In the genomic region with DNA sequence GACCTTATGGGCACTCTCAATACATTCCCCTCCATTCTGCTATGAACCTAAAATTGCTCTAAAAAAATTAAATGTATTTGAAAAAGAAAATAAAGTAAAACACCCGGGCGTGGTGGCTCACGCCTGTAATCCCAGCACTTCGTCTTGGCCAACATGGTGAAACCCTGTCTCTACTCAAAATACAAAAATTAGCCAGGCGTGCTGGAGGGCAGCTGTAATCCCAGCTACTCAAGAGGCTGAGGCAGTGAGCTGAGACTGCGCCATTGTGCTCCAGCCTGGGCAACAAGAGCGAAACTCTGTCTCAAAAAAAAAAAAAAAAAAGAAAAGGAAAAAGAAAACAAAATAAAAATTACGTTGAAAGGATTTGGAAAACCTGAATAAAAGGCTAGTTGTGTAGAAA, we compare ENCODE assay signal across 22 cellular contexts.
"Had no signal": no experiment of that assay in that cellular context is flagged by ENCODE, and none has a peak within 500 bp of the region (broad histone marks: within the 10 kb centered on the region; RNA-seq: fewer than 3 reads in every experiment).

No MANE protein-coding gene starts in this region.

- H3K4me3 ChIP-seq: coronary artery, esophagus squamous epithelium, heart right ventricle, lower lobe of right lung, psoas muscle, sigmoid colon, stomach, tibial artery had no signal

- H3K4me1 ChIP-seq: sigmoid colon had no signal

- DNase-seq: dermis blood vessel endothelial cell; effector memory CD4-positive, alpha-beta T cell; esophagus squamous epithelium; foreskin melanocyte; glutamatergic neuron; heart right ventricle; hippocampal formation; left cardiac atrium; left ventricle myocardium superior; lower lobe of right lung; naive thymus-derived CD8-positive, alpha-beta T cell; nephron progenitor cell; psoas muscle; right cardiac atrium; sigmoid colon; stimulated activated CD4-positive, alpha-beta T cell treated with anti-CD3 and anti-CD28 coated beads, Interleukin-2, amount 100 ng/mL, for 24 hours; stimulated activated CD4-positive, alpha-beta T cell treated with anti-CD3 and anti-CD28 coated beads, Interleukin-4, amount 100 ng/mL, for 24 hours; stimulated activated naive CD4-positive, alpha-beta T cell treated with Interleukin-2 at 50 U/mL for 16 hours; stomach had no signal

- H3K27me3 ChIP-seq: esophagus squamous epithelium, heart right ventricle, sigmoid colon, stomach, tibial artery had no signal

- ATAC-seq: heart right ventricle; left cardiac atrium; left ventricle myocardium superior; lower lobe of right lung; naive thymus-derived CD8-positive, alpha-beta T cell; psoas muscle; right cardiac atrium; stimulated activated effector memory CD8-positive, alpha-beta T cell treated with anti-CD3 and anti-CD28 coated beads, Interleukin-12 subunit alpha, Interleukin-12 subunit beta, amount 100 ng/mL, for 72 hours had no signal

- H3K27ac ChIP-seq: esophagus squamous epithelium, lower lobe of right lung, psoas muscle, sigmoid colon, stomach had no signal

- H3K9me3 ChIP-seq: esophagus squamous epithelium, heart right ventricle, lower lobe of right lung, psoas muscle, sigmoid colon, stomach, tibial artery had no signal

- H3K36me3 ChIP-seq: esophagus squamous epithelium, heart right ventricle, lower lobe of right lung, sigmoid colon, stomach, tibial artery had no signal
